In the genomic region with DNA sequence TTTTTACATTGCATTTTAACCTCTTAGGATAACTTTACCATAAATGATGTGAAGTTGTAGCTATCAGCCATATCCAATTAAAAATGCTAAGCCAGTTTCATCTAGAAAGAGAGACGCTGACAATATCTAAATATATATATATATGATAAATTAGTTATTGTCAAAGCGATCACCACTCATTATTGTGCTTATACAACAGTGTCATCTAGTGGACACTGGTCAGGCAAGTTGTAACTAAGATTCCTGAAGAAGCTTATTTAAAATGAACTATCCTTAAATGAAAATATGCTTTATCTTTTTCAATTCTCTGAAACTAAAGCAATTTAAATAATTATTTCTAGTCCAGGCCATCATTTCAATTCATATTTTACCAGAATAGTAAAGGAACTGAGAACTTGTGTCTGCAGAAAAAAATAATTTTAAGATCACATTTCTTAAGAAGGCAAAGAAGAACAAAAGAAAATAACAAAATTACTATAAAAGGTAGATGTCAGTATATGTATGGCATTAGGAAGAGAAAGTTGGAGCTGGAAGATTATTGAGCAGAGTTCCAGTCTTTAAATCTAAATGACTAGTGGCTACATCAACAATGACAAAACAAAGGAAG, we compare ENCODE assay signal across 9 cellular contexts.
DNase-seq lines count a peak whose midpoint lies in the region; ATAC-seq, FAIRE-seq and TF ChIP-seq lines count a peak whose summit lies in the region.
"Had no signal": no experiment of that assay in that cellular context is flagged by ENCODE, and none has a peak within 500 bp of the region (broad histone marks: within the 10 kb centered on the region; RNA-seq: fewer than 3 reads in every experiment).

No MANE protein-coding gene starts in this region.

- in situ Hi-C loops in KBM-7 (cut with MboI; ENCODE audit: low pct_unique_long_range_greater_than_20kb, low sequenced_read_pairs): no loop called here

- H3K4me1 ChIP-seq in DND-41 (ENCODE audit: insufficient read depth, low read length) (peaks cover 29% of the 10 kb centered on the region), small intestine (ENCODE audit: control insufficient read depth in 2 of 2, insufficient read depth in 1 of 2, low read depth in 1 of 2, low read length in 1 of 2) (no peaks in the 10 kb centered on the region)

- H2AFZ ChIP-seq in DND-41 (ENCODE audit: low read depth, low read length): no peak overlapping the region

- H3K27me3 Mint-ChIP-seq in activated T-cell treated with anti-CD3 and anti-CD28 coated beads, Interleukin-2, amount 50 U/mL, for 72 hours (ENCODE audit: low read depth): no peaks in the 10 kb centered on the region

- H4K20me1 ChIP-seq in DND-41 (ENCODE audit: insufficient read depth, low read length): no peaks in the 10 kb centered on the region

- peak overlapping the region; percentile 16; the same call in 1 of the 2 replicates for H3K4me2 ChIP-seq in DND-41 (ENCODE audit: insufficient read depth, low read length)

- TF ChIP-seq CTCF in DND-41 (IDR thresholded peaks at IDR 0.05; ENCODE audit: borderline replicate concordance, extremely low read depth, low read length, poor library complexity, severe bottlenecking) (peak; percentile 82), foreskin fibroblast (IDR thresholded peaks at IDR 0.05; ENCODE audit: low read depth, low read length) (peak; percentile 90)

- WGBS in small intestine, 3 donors: 3 to 10% (median 9%) methylated on average over 2 of the region's 2 CpGs

- H3K4me1 Mint-ChIP-seq in activated T-cell treated with anti-CD3 and anti-CD28 coated beads, Interleukin-2, amount 50 U/mL, for 72 hours (ENCODE audit: low read depth): no peaks in the 10 kb centered on the region

- H3K79me2 ChIP-seq in DND-41 (ENCODE audit: insufficient read depth, low read length): no peaks in the 10 kb centered on the region

- no peaks in the 10 kb centered on the region for H3K9me3 Mint-ChIP-seq in activated T-cell treated with anti-CD3 and anti-CD28 coated beads, Interleukin-2, amount 50 U/mL, for 72 hours

- H3K27ac ChIP-seq in DND-41 (ENCODE audit: low read length) (peak overlapping the region; percentile 76), SK-N-MC (no peak overlapping the region), small intestine (ENCODE audit: low read depth in 1 of 2, low read length in 1 of 2) (no peak overlapping the region)
- H3K27ac ChIP-seq: skin epidermis had no signal

- H3K4me3 Mint-ChIP-seq in activated T-cell treated with anti-CD3 and anti-CD28 coated beads, Interleukin-2, amount 50 U/mL, for 72 hours: no peak overlapping the region

- H3K27me3 ChIP-seq in DND-41 (ENCODE audit: insufficient read depth, low read length, poor library complexity): no peaks in the 10 kb centered on the region
- no peaks in the 10 kb centered on the region for H3K27me3 ChIP-seq in small intestine (ENCODE audit: control insufficient read depth in 2 of 2, insufficient read depth in 2 of 2, low read length in 2 of 2)

- H3K9ac ChIP-seq in DND-41 (ENCODE audit: low read depth, low read length) (no peak overlapping the region; the same call in 1 of the 2 replicates), SK-N-MC (ENCODE audit: insufficient read length) (no peak overlapping the region)

- FAIRE-seq in small intestine (lab: Jason Lieb, UNC): no peak

- H3K27ac Mint-ChIP-seq in activated T-cell treated with anti-CD3 and anti-CD28 coated beads, Interleukin-2, amount 50 U/mL, for 72 hours: no peak overlapping the region

- H3K9me3 ChIP-seq in DND-41 (ENCODE audit: insufficient read depth, low read length, severe bottlenecking): no peaks in the 10 kb centered on the region
- no peaks in the 10 kb centered on the region for H3K9me3 ChIP-seq in SK-N-MC (ENCODE audit: low read depth, low read length)
- no peaks in the 10 kb centered on the region for H3K9me3 ChIP-seq in small intestine (ENCODE audit: control insufficient read depth, low read depth)

- no peaks in the 10 kb centered on the region for H3K36me3 Mint-ChIP-seq in activated T-cell treated with anti-CD3 and anti-CD28 coated beads, Interleukin-2, amount 50 U/mL, for 72 hours (ENCODE audit: insufficient read depth in 2 of 2)

- DNase-seq in DND-41 (peak; percentile 37), KBM-7 (peak; percentile 34), SK-N-MC (ENCODE audit: low read depth, low spot score) (peak; percentile 66), foreskin fibroblast (peak; percentile 55 to 86), small intestine (peak; percentile 62), 8988T (no peak)
- no peak for DNase-seq in activated T-cell treated with anti-CD3 and anti-CD28 coated beads, Interleukin-2, amount 50 U/mL, for 72 hours

- H3K4me3 ChIP-seq in DND-41 (ENCODE audit: low read depth in 1 of 2, low read length in 2 of 2) (no peak overlapping the region), SK-N-MC (no peak overlapping the region), foreskin fibroblast (ENCODE audit: low read depth in 1 of 2, low read length in 2 of 2) (no peak overlapping the region), small intestine (ENCODE audit: low read depth in 1 of 2, low read length in 2 of 2) (no peak overlapping the region)
- H3K4me3 ChIP-seq: skin epidermis had no signal

- ATAC-seq in DND-41 (ENCODE audit: insufficient read depth, low read depth) (peak; percentile 82), HG02973 (IDR thresholded peaks at IDR 0.05; ENCODE audit: unreplicated experiment) (no peak)
- no peak for ATAC-seq in activated T-cell treated with anti-CD3 and anti-CD28 coated beads, Interleukin-2, amount 50 U/mL, for 72 hours (replicated peaks in 1 of 2)

- no peaks in the 10 kb centered on the region for H3K36me3 ChIP-seq in DND-41 (ENCODE audit: insufficient read depth, low read length)
- no peaks in the 10 kb centered on the region for H3K36me3 ChIP-seq in SK-N-MC (ENCODE audit: insufficient read depth, low read length)
- no peaks in the 10 kb centered on the region for H3K36me3 ChIP-seq in small intestine (ENCODE audit: control insufficient read depth in 2 of 2, insufficient read depth in 2 of 2, low read length in 2 of 2)

Comparison
In these comparisons a context has a peak if more than half of its experiments do, and no peak if none do; other contexts are left out.
1. DNase-seq: peak in DND-41 (single experiment), KBM-7 (single experiment), SK-N-MC (single experiment), foreskin fibroblast (2 of 2) and small intestine (single experiment); none in activated T-cell treated with anti-CD3 and anti-CD28 coated beads, Interleukin-2, amount 50 U/mL, for 72 hours (0 of 2) and 8988T (single experiment).